In the genomic region with DNA sequence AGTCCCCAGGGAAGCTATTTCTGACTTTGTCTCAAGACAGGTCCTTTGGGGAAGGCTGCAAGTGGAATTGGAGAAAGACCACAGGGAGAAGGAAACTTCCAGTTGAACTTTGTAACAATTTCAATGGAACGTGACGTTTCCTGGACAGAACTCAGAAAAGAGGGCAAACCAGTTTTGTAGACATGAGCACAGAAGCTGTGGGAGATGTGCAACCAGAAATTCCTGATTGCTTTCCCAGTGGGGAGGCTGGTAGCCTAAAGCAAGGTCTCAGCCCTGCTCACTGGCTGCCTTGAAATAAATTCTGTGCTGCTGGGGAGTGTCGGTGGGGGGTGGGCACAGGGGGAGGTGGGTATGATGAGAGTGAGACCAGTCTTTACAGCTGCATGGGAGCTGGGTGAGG, we compare ENCODE assay signal across 18 cellular contexts.
"Had no signal": no experiment of that assay in that cellular context is flagged by ENCODE, and none has a peak within 500 bp of the region (broad histone marks: within the 10 kb centered on the region; RNA-seq: fewer than 3 reads in every experiment).

No MANE protein-coding gene starts in this region.

- H3K36me3 ChIP-seq: colonic mucosa, ovary, thyroid gland, uterus had no signal

- ATAC-seq: left colon, WTC11 had no signal

- H3K4me3 ChIP-seq: colonic mucosa, neural progenitor cell, ovary, thyroid gland, uterus had no signal

- H3K27ac ChIP-seq: colonic mucosa, neural progenitor cell, ovary, thyroid gland, uterus had no signal

- DNase-seq: activated CD4-positive, alpha-beta memory T cell treated with anti-CD3 and anti-CD28 coated beads, Interleukin-2, amount 10 ng/mL, durations not matched to agents 7 days and 5 days; activated CD4-positive, alpha-beta T cell treated with anti-CD3 and anti-CD28 coated beads for 4 hours; activated effector memory CD4-positive, alpha-beta T cell treated with anti-CD3 and anti-CD28 coated beads, Interleukin-2, amount 50 U/mL, for 16 hours; activated T-cell treated with anti-CD3 and anti-CD28 coated beads, Interleukin-2, amount 50 U/mL, for 48 hours; amniotic stem cell; caudate nucleus; colonic mucosa; head of caudate nucleus; left colon; naive B cell; ovary; stimulated activated CD4-positive, alpha-beta T cell treated with anti-CD3 and anti-CD28 coated beads, Interleukin-12 subunit alpha, Interleukin-12 subunit beta, amount 100 ng/mL, for 4 hours; stimulated activated CD4-positive, alpha-beta T cell treated with anti-CD3 and anti-CD28 coated beads, Interleukin-2, amount 100 ng/mL, for 24 hours; T-helper 2 cell; thyroid gland; uterus had no signal

- H3K27me3 ChIP-seq: colonic mucosa, neural progenitor cell, ovary, thyroid gland, uterus had no signal

- H3K4me1 ChIP-seq: colonic mucosa, neural progenitor cell, thyroid gland, uterus had no signal

- H3K9me3 ChIP-seq: colonic mucosa, ovary, thyroid gland had no signal
